11 cellular contexts compared by ENCODE assay signal in genomic region chr14:54312166-54312801, GRCh38.
A peak's percentile ranks its signal among the peaks of the same experiment; 100 is the strongest.
DNase-seq lines count a peak whose midpoint lies in the region; ATAC-seq, FAIRE-seq and TF ChIP-seq lines count a peak whose summit lies in the region.
"Had no signal": no experiment of that assay in that cellular context is flagged by ENCODE, and none has a peak within 500 bp of the region (broad histone marks: within the 10 kb centered on the region; RNA-seq: fewer than 3 reads in every experiment).

No MANE protein-coding gene starts in this region.

- in situ Hi-C loops in T47D (cut with HindIII; ENCODE audit: low pct_unique_long_range_greater_than_20kb, low sequenced_read_pairs), result no loop called here

- peak; percentile 91 for DNase-seq in AG09309 (ENCODE audit: low read depth)
- peak; percentile 96 for DNase-seq in HTR-8/SVneo (ENCODE audit: insufficient read length, low spot score)
- DNase-seq in T47D (ENCODE audit: low read depth in 1 of 2, low spot score in 1 of 2), result peak; percentile 67 to 99
- peak; percentile 91 for DNase-seq in kidney tubule cell (ENCODE audit: low spot score)
- DNase-seq in NCI-H1417 (lab: John Stamatoyannopoulos, UW), result no peak
- no peak for DNase-seq in NCI-H82 (lab: John Stamatoyannopoulos, UW)
- no peak for DNase-seq in NCI-H446 treated with DMSO at 0.1 percent for 48 hours (lab: John Stamatoyannopoulos, UW)
- DNase-seq: activated naive CD4-positive, alpha-beta T cell; NCI-H2081 had no signal

- TF ChIP-seq CTCF in AG09309 (IDR thresholded peaks at IDR 0.05; ENCODE audit: control insufficient read depth, insufficient read depth, low read depth, low read length, missing control alignments), result no peak

- no peak for ATAC-seq in GM18502 (IDR thresholded peaks at IDR 0.05; ENCODE audit: poor library complexity, unreplicated experiment)

- peak; percentile 100 for FAIRE-seq in HTR-8/SVneo (lab: Jason Lieb, UNC)
- FAIRE-seq: GM19239 had no signal

- no peak overlapping the region for H3K4me3 ChIP-seq in AG09309 (ENCODE audit: control insufficient read depth, low read depth, low read length)

Comparison
In these comparisons a context has a peak if more than half of its experiments do, and no peak if none do; other contexts are left out.
1. DNase-seq: peak in AG09309 (single experiment), HTR-8/SVneo (single experiment), T47D (2 of 2) and kidney tubule cell (single experiment); none in NCI-H1417 (0 of 3), NCI-H82 (single experiment) and NCI-H446 treated with DMSO at 0.1 percent for 48 hours (single experiment).